ENCODE assay signal across 8 cellular contexts in genomic region chr22:36326178-36327161, GRCh38.
DNase-seq lines count a peak whose midpoint lies in the region; ATAC-seq and TF ChIP-seq lines count a peak whose summit lies in the region.
"Had no signal": no experiment of that assay in that cellular context is flagged by ENCODE, and none has a peak within 500 bp of the region (broad histone marks: within the 10 kb centered on the region; RNA-seq: fewer than 3 reads in every experiment).

No MANE protein-coding gene starts in this region.

- H3K4me1 Mint-ChIP-seq in stimulated activated naive CD8-positive, alpha-beta T cell treated with anti-CD3 and anti-CD28 coated beads, Interleukin-15, amount 100 ng/mL, for 72 hours = peaks cover 61% of the 10 kb centered on the region

- no peaks in the 10 kb centered on the region for H3K27me3 ChIP-seq in HUES6 (ENCODE audit: control insufficient read depth, insufficient read depth, low read length)
- no peaks in the 10 kb centered on the region for H3K27me3 ChIP-seq in ascending aorta
- no peaks in the 10 kb centered on the region for H3K27me3 ChIP-seq in liver (ENCODE audit: control insufficient read depth in 4 of 4, insufficient read depth in 4 of 4, low read length in 3 of 4)
- H3K27me3 ChIP-seq in MM.1S (replicated peaks; ENCODE audit: insufficient read depth, low read length) = no peaks in the 10 kb centered on the region

- intact Hi-C loops in ascending aorta (cut with DNase I) = loop anchor here (2.0 kb wide), 1 partner anchor 40 kb away; no protein-coding TSS in a partner anchor

- DNase-seq in ascending aorta (ENCODE audit: low spot score in 2 of 2) = no peak
- no peak for DNase-seq in stimulated activated naive CD8-positive, alpha-beta T cell treated with anti-CD3 and anti-CD28 coated beads, Interleukin-15, amount 100 ng/mL, for 72 hours
- no peak for DNase-seq in MM.1S
- DNase-seq in DMS153 treated with DMSO at 0.1 percent for 48 hours (lab: John Stamatoyannopoulos, UW; ENCODE audit: unreplicated experiment) = no peak
- no peak for DNase-seq in GDM1 (lab: John Stamatoyannopoulos, UW)
- DNase-seq: GOT3 had no signal

- TF ChIP-seq RAD21 in liver (IDR thresholded peaks at IDR 0.05) = no peak

- peak overlapping the region; percentile 90 to 93 for H3K27ac Mint-ChIP-seq in stimulated activated naive CD8-positive, alpha-beta T cell treated with anti-CD3 and anti-CD28 coated beads, Interleukin-15, amount 100 ng/mL, for 72 hours

- peaks cover 10% of the 10 kb centered on the region for H3F3A ChIP-seq in MM.1S (ENCODE audit: insufficient read depth, low read length)

- H3K9ac ChIP-seq in HUES6 (ENCODE audit: low read length) (no peak overlapping the region), liver (ENCODE audit: low read depth in 1 of 2, low read length in 2 of 2) (no peak overlapping the region), MM.1S (ENCODE audit: low read length) (no peak overlapping the region)

- no peak overlapping the region for H3K4me3 Mint-ChIP-seq in stimulated activated naive CD8-positive, alpha-beta T cell treated with anti-CD3 and anti-CD28 coated beads, Interleukin-15, amount 100 ng/mL, for 72 hours

- H3K4me3 ChIP-seq in HUES6 (ENCODE audit: low read depth, low read length) (no peak overlapping the region), ascending aorta (peak overlapping the region in 1 of 2 donors; percentile 15), liver (ENCODE audit: low read depth in 1 of 3, low read length in 3 of 3) (no peak overlapping the region), MM.1S (ENCODE audit: low read length) (no peak overlapping the region)

- H3K4me1 ChIP-seq in HUES6 (ENCODE audit: control insufficient read depth, insufficient read depth, low read length) (peaks cover 35% of the 10 kb centered on the region), ascending aorta (peaks cover 70 to 92% of the 10 kb centered on the region in 2 donors), liver (ENCODE audit: control insufficient read depth in 4 of 4, insufficient read depth in 4 of 4, low read length in 3 of 4) (peaks cover 22 to 64% (median 41%) of the 10 kb centered on the region in 4 donors), MM.1S (ENCODE audit: low read length) (peaks cover 19% of the 10 kb centered on the region)

- no peaks in the 10 kb centered on the region for H4K20me1 ChIP-seq in MM.1S (ENCODE audit: insufficient read depth, low read length)

- H3K27ac ChIP-seq in HUES6 (ENCODE audit: low read depth, low read length) (0 out of 2 replicates have a peak overlapping the region, but pooled peaks have one; percentile 2), ascending aorta (peak overlapping the region; percentile 98 to 99), liver (ENCODE audit: low read depth in 1 of 2, low read length in 2 of 2) (peak overlapping the region; percentile 20 to 49), MM.1S (ENCODE audit: low read length) (no peak overlapping the region)

- H3K27me3 Mint-ChIP-seq in stimulated activated naive CD8-positive, alpha-beta T cell treated with anti-CD3 and anti-CD28 coated beads, Interleukin-15, amount 100 ng/mL, for 72 hours = no peaks in the 10 kb centered on the region

- WGBS in liver = 78% methylated on average over 20 of the region's 20 CpGs

- no peak for ATAC-seq in stimulated activated naive CD8-positive, alpha-beta T cell treated with anti-CD3 and anti-CD28 coated beads, Interleukin-15, amount 100 ng/mL, for 72 hours

- H3K9me2 ChIP-seq in MM.1S (replicated peaks; ENCODE audit: insufficient read depth, low read length) = no peaks in the 10 kb centered on the region

- peaks cover 98% of the 10 kb centered on the region for H3K79me2 ChIP-seq in MM.1S (ENCODE audit: low read length)

- H3K36me3 ChIP-seq in HUES6 (ENCODE audit: control insufficient read depth, insufficient read depth, low read length) (peaks cover 86% of the 10 kb centered on the region), ascending aorta (peaks cover 52 to 61% of the 10 kb centered on the region in 2 donors), liver (ENCODE audit: control insufficient read depth in 4 of 4, insufficient read depth in 3 of 4, low read depth in 1 of 4, low read length in 3 of 4) (peaks cover 9 to 40% (median 32%) of the 10 kb centered on the region in 4 donors), MM.1S (replicated peaks; ENCODE audit: insufficient read depth, low read length) (peaks cover 42% of the 10 kb centered on the region)

- H3K9me3 Mint-ChIP-seq in stimulated activated naive CD8-positive, alpha-beta T cell treated with anti-CD3 and anti-CD28 coated beads, Interleukin-15, amount 100 ng/mL, for 72 hours = no peaks in the 10 kb centered on the region

- H3K9me3 ChIP-seq in HUES6 (ENCODE audit: control insufficient read depth, insufficient read depth, low read depth, low read length) (no peaks in the 10 kb centered on the region), ascending aorta (no peaks in the 10 kb centered on the region), liver (ENCODE audit: control insufficient read depth in 4 of 4, low read length in 3 of 4) (no peaks in the 10 kb centered on the region), MM.1S (replicated peaks; ENCODE audit: insufficient read depth, low read length) (no peaks in the 10 kb centered on the region)

- peak in 1 of 3 experiments; percentile 19 for TF ChIP-seq CTCF in ascending aorta (IDR thresholded peaks at IDR 0.05)
- TF ChIP-seq CTCF in liver (IDR thresholded peaks at IDR 0.05; ENCODE audit: low read depth, low read length, missing input control) = no peak
- no peak for TF ChIP-seq CTCF in MM.1S (IDR thresholded peaks at IDR 0.05; ENCODE audit: low read length)

- H3K4me2 ChIP-seq in MM.1S (ENCODE audit: low read depth, low read length) = no peak overlapping the region

- no peak overlapping the region for H2AFZ ChIP-seq in MM.1S (ENCODE audit: low read length)

TF ChIP-seq in liver, 16 proteins besides CTCF, POLR2A, EP300 and RAD21:
- TF ChIP-seq NR2F2 (IDR thresholded peaks at IDR 0.05) = peak; percentile 62
- no peak for TF ChIP-seq GABPA (IDR thresholded peaks at IDR 0.05 in 1 of 2, conservative IDR thresholded peaks at IDR 0.05 in 1 of 2)
